Comparison of ENCODE assay signal across 12 cellular contexts in genomic region chr2:186543561-186544131, GRCh38. TPM values are rescaled to one million over a fixed set of nuclear protein-coding genes. Genes with fewer than 3 reads are reported as not detected.
A peak's percentile ranks its signal among the peaks of the same experiment; 100 is the strongest.
DNase-seq lines count a peak whose midpoint lies in the region; ATAC-seq, FAIRE-seq and TF ChIP-seq lines count a peak whose summit lies in the region.
"Had no signal": no experiment of that assay in that cellular context is flagged by ENCODE, and none has a peak within 500 bp of the region (broad histone marks: within the 10 kb centered on the region; RNA-seq: fewer than 3 reads in every experiment).

No MANE protein-coding gene starts in this region.

- H3K9me3 ChIP-seq in prostate gland = no peaks in the 10 kb centered on the region

- intact Hi-C loops in Calu3 (cut with micrococcal nuclease; ENCODE audit: unreplicated experiment) (loop anchor here (1.0 to 5.0 kb wide), 2 partner anchors 34 to 49 kb away; no protein-coding TSS in a partner anchor), prostate gland (cut with DNase I) (no loop called here)

- no peaks in the 10 kb centered on the region for H3K27me3 Mint-ChIP-seq in Calu3 (ENCODE audit: unreplicated experiment)

- no TSS peak for BruUV-seq in Calu3 (replicated peaks; lab: Mats Ljungman, UMichigan)

- WGBS in prostate gland = 43% methylated on average over 3 of the region's 3 CpGs

- TF ChIP-seq CTCF in Calu3 (IDR thresholded peaks at IDR 0.05; ENCODE audit: unreplicated experiment) (no peak), prostate gland (IDR thresholded peaks at IDR 0.05) (no peak)

- peaks cover 4% of the 10 kb centered on the region for H3K4me1 ChIP-seq in prostate gland (replicated peaks)

- FAIRE-seq in GM12891 (lab: Jason Lieb, UNC) = no peak

- peaks cover 23% of the 10 kb centered on the region for H3K4me1 Mint-ChIP-seq in Calu3 (ENCODE audit: low read depth, unreplicated experiment)
- H3K4me1 Mint-ChIP-seq: activated naive CD4-positive, alpha-beta T cell treated with anti-CD3 and anti-CD28 coated beads, Interleukin-2, amount 50 U/mL, for 24 hours; naive B cell had no signal

- no peak overlapping the region for H3K27ac Mint-ChIP-seq in Calu3 (ENCODE audit: unreplicated experiment)
- H3K27ac Mint-ChIP-seq: activated naive CD4-positive, alpha-beta T cell treated with anti-CD3 and anti-CD28 coated beads, Interleukin-2, amount 50 U/mL, for 24 hours; naive B cell had no signal

- no peak for DNase-seq in Calu3
- peak; percentile 84 for DNase-seq in fibroblast of peridontal ligament (ENCODE audit: extremely low read depth)
- DNase-seq in prostate gland (ENCODE audit: low spot score) = no peak
- no peak for DNase-seq in GM12891 (ENCODE audit: insufficient read length, low spot score)
- no peak for DNase-seq in NOMO-1 treated with DMSO at 0.1 percent for 48 hours (lab: John Stamatoyannopoulos, UW; ENCODE audit: unreplicated experiment)
- no peak for DNase-seq in stimulated activated naive CD8-positive, alpha-beta T cell treated with anti-CD3 and anti-CD28 coated beads, Interleukin-15, Interleukin-2, amounts not matched to agents 100 U/mL and 50 U/mL, for 24 hours
- no peak for DNase-seq in stimulated activated CD4-positive, alpha-beta T cell treated with anti-CD3 and anti-CD28 coated beads, Interleukin-4, amount 100 ng/mL, for 24 hours
- DNase-seq: DMS79 treated with DMSO at 0.1 percent for 48 hours, naive B cell, T-helper 1 cell had no signal

- H3K36me3 ChIP-seq in prostate gland = no peaks in the 10 kb centered on the region

- H3K36me3 Mint-ChIP-seq in Calu3 (ENCODE audit: insufficient read depth, unreplicated experiment) = no peaks in the 10 kb centered on the region
- H3K36me3 Mint-ChIP-seq: activated naive CD4-positive, alpha-beta T cell treated with anti-CD3 and anti-CD28 coated beads, Interleukin-2, amount 50 U/mL, for 24 hours; naive B cell had no signal

- no peak overlapping the region for H3K4me3 ChIP-seq in prostate gland

- H3K27ac ChIP-seq in prostate gland = peak overlapping the region; percentile 54 to 62

- CTCF ChIA-PET in Calu3 (lab: Charles Lee) = interaction anchor here (1.0 to 1.6 kb wide), 4 partner anchors 13 to 319 kb away, joined by 3 to 4 read pairs (median 4); partner anchors contain the start of gene ITGAV

- no peak for TF ChIP-seq POLR2A in prostate gland (IDR thresholded peaks at IDR 0.05)
- no peak for TF ChIP-seq POLR2A in GM12891 (IDR thresholded peaks at IDR 0.05; ENCODE audit: low read depth, low read length)

- H3K4me3 Mint-ChIP-seq in Calu3 (ENCODE audit: low read depth, unreplicated experiment) = peak overlapping the region; percentile 31
- H3K4me3 Mint-ChIP-seq: activated naive CD4-positive, alpha-beta T cell treated with anti-CD3 and anti-CD28 coated beads, Interleukin-2, amount 50 U/mL, for 24 hours; naive B cell had no signal

- H3K9me3 Mint-ChIP-seq in Calu3 (ENCODE audit: low read depth, unreplicated experiment) = no peaks in the 10 kb centered on the region
- H3K9me3 Mint-ChIP-seq: activated naive CD4-positive, alpha-beta T cell treated with anti-CD3 and anti-CD28 coated beads, Interleukin-2, amount 50 U/mL, for 24 hours; naive B cell had no signal

- ATAC-seq in SK-N-SH treated with all-trans-retinoic acid at 6 μM for 48 hours = peak; percentile 69
- no peak for ATAC-seq in stimulated activated naive CD8-positive, alpha-beta T cell treated with anti-CD3 and anti-CD28 coated beads, Interleukin-15, Interleukin-2, amounts not matched to agents 100 U/mL and 50 U/mL, for 24 hours

- no peaks in the 10 kb centered on the region for H3K27me3 ChIP-seq in prostate gland (replicated peaks; ENCODE audit: insufficient read depth)

TF ChIP-seq in SK-N-SH treated with all-trans-retinoic acid at 6 μM for 48 hours, 23 proteins besides CTCF, POLR2A, EP300 and RAD21:
- TF ChIP-seq ZC3H10 (CRISPR knock-in tag; IDR thresholded peaks at IDR 0.05) (no peak), ZNF8 (CRISPR knock-in tag; IDR thresholded peaks at IDR 0.05) (no peak), RARB (CRISPR knock-in tag; IDR thresholded peaks at IDR 0.05) (no peak), TOX (CRISPR knock-in tag; IDR thresholded peaks at IDR 0.05; ENCODE audit: borderline replicate concordance) (0 out of 2 replicates have a peak, but pooled peaks have one; percentile 8)

TF ChIP-seq in GM12891, 5 proteins besides CTCF, POLR2A, EP300 and RAD21:
- TF ChIP-seq POLR2AphosphoS5 (IDR thresholded peaks at IDR 0.05; ENCODE audit: low read depth, low read length) (no peak), POU2F2 (IDR thresholded peaks at IDR 0.05; ENCODE audit: low read depth, low read length) (no peak), SPI1 (IDR thresholded peaks at IDR 0.05; ENCODE audit: low read depth, low read length) (no peak), PAX5 (IDR thresholded peaks at IDR 0.05; ENCODE audit: insufficient read depth, low read length, severe bottlenecking) (no peak), TAF1 (IDR thresholded peaks at IDR 0.05; ENCODE audit: low read depth, low read length) (no peak)

RNA-seq across cellular contexts. Expression of gene ITGAV, which starts 46.2 kb away (rescaled TPM):
- total RNA-seq in Calu3 (2022) (109 and 146 TPM in 2 replicates), prostate gland (10 to 100 TPM; 47.0 to 84.8 TPM)
- 1.8 TPM for polyA plus RNA-seq in GM12891 (2012; ENCODE audit: low read depth, missing spikeins)

RNA-seq across cellular contexts. Expression of gene ZC3H15, which starts 57.6 kb away (rescaled TPM):
- total RNA-seq in Calu3 (2022) (81.8 and 86.5 TPM in 2 replicates), prostate gland (10 to 100 TPM; 44.6 to 45.3 TPM)
- polyA plus RNA-seq in GM12891 (2012; ENCODE audit: low read depth, missing spikeins) = 73.7 TPM
